In genomic region chr2:85397925-85398331, GRCh38 we compare ENCODE assay signal across 22 cellular contexts. TPM values are rescaled to one million over a fixed set of nuclear protein-coding genes. Genes with fewer than 3 reads are reported as not detected.
DNase-seq lines count a peak whose midpoint lies in the region; ATAC-seq and TF ChIP-seq lines count a peak whose summit lies in the region.
"Had no signal": no experiment of that assay in that cellular context is flagged by ENCODE, and none has a peak within 500 bp of the region (broad histone marks: within the 10 kb centered on the region; RNA-seq: fewer than 3 reads in every experiment).

No MANE protein-coding gene starts in this region.

- intact Hi-C loops in lower lobe of right lung (cut with DNase I), result no loop called here

- H3K9me3 ChIP-seq in T-helper 17 cell (ENCODE audit: control insufficient read depth, low read length, poor library complexity, severe bottlenecking) (no peaks in the 10 kb centered on the region), lower lobe of right lung (no peaks in the 10 kb centered on the region)
- H3K9me3 ChIP-seq: SJSA1 had no signal

- H3K27ac ChIP-seq in C4-2B, result peak overlapping the region; percentile 82
- peak overlapping the region; percentile 38 for H3K27ac ChIP-seq in lower lobe of right lung
- H3K27ac ChIP-seq: brain microvascular endothelial cell, SJSA1 had no signal

- H3K4me3 ChIP-seq in lower lobe of right lung, result no peak overlapping the region
- H3K4me3 ChIP-seq: heart left ventricle, SJSA1 had no signal

- no peak for ATAC-seq in T-helper 17 cell
- ATAC-seq in lower lobe of right lung, result no peak
- no peak for ATAC-seq in stimulated activated effector memory CD8-positive, alpha-beta T cell treated with anti-CD3 and anti-CD28 coated beads, Interleukin-12 subunit alpha, Interleukin-12 subunit beta, amount 100 ng/mL, for 72 hours
- ATAC-seq in GM21529 (IDR thresholded peaks at IDR 0.05; ENCODE audit: unreplicated experiment), result no peak
- no peak for ATAC-seq in GM21515 (IDR thresholded peaks at IDR 0.05; ENCODE audit: unreplicated experiment)

- DNase-seq in T-helper 17 cell (no peak), lower lobe of right lung (no peak), erythroblast (lab: John Stamatoyannopoulos, UW) (no peak)
- no peak for DNase-seq in stimulated activated effector memory CD8-positive, alpha-beta T cell treated with anti-CD3 and anti-CD28 coated beads, Interleukin-12 subunit alpha, Interleukin-12 subunit beta, amount 100 ng/mL, for 72 hours (ENCODE audit: low spot score in 2 of 2)
- no peak for DNase-seq in activated CD4-positive, alpha-beta T cell treated with anti-CD3 and anti-CD28 coated beads, Interleukin-2, amount 50 U/mL, for 48 hours
- DNase-seq: activated CD4-positive, alpha-beta T cell treated with anti-CD3 and anti-CD28 coated beads, Interleukin-2, amount 50 U/mL, for 1 hour; activated CD8-positive, alpha-beta memory T cell treated with anti-CD3 and anti-CD28 coated beads, Interleukin-2, amount 50 U/mL, for 48 hours; brain microvascular endothelial cell; CD4-positive, alpha-beta T cell; dermis blood vessel endothelial cell; heart left ventricle; NCI-H1092; NCI-H1930; NCI-H226 had no signal

- H3K36me3 ChIP-seq in lower lobe of right lung, result peaks cover 75% of the 10 kb centered on the region

- no peak overlapping the region for H3K4me3 Mint-ChIP-seq in T-helper 17 cell
- no peak overlapping the region for H3K4me3 Mint-ChIP-seq in stimulated activated effector memory CD8-positive, alpha-beta T cell treated with anti-CD3 and anti-CD28 coated beads, Interleukin-12 subunit alpha, Interleukin-12 subunit beta, amount 100 ng/mL, for 72 hours
- H3K4me3 Mint-ChIP-seq: CD4-positive, alpha-beta T cell; T-helper 1 cell treated with Interleukin-12 subunit alpha and Interleukin-12 subunit beta and Interleukin-4 antibody, amounts not matched to agents 30 μg/mL and 1 μg/mL, for 36 hours had no signal

- H3K9me3 Mint-ChIP-seq in stimulated activated effector memory CD8-positive, alpha-beta T cell treated with anti-CD3 and anti-CD28 coated beads, Interleukin-12 subunit alpha, Interleukin-12 subunit beta, amount 100 ng/mL, for 72 hours, result no peaks in the 10 kb centered on the region
- H3K9me3 Mint-ChIP-seq: CD4-positive, alpha-beta T cell had no signal

- TF ChIP-seq CTCF in C4-2B (conservative IDR thresholded peaks at IDR 0.05) (no peak), lower lobe of right lung (IDR thresholded peaks at IDR 0.05) (no peak)

- H3K27me3 Mint-ChIP-seq in T-helper 17 cell, result no peaks in the 10 kb centered on the region
- H3K27me3 Mint-ChIP-seq: CD4-positive, alpha-beta T cell had no signal

- peaks cover 21% of the 10 kb centered on the region for H3K4me1 ChIP-seq in lower lobe of right lung

- H3K27me3 ChIP-seq in lower lobe of right lung (ENCODE audit: low read depth), result no peaks in the 10 kb centered on the region
- H3K27me3 ChIP-seq: brain microvascular endothelial cell, heart left ventricle, SJSA1 had no signal

- peak overlapping the region; percentile 49 for H3K27ac Mint-ChIP-seq in T-helper 17 cell
- peak overlapping the region; percentile 90 for H3K27ac Mint-ChIP-seq in stimulated activated effector memory CD8-positive, alpha-beta T cell treated with anti-CD3 and anti-CD28 coated beads, Interleukin-12 subunit alpha, Interleukin-12 subunit beta, amount 100 ng/mL, for 72 hours
- H3K27ac Mint-ChIP-seq: CD4-positive, alpha-beta T cell had no signal

- H3K4me1 Mint-ChIP-seq in T-helper 17 cell, result peaks cover 5% of the 10 kb centered on the region
- peaks cover 10% of the 10 kb centered on the region for H3K4me1 Mint-ChIP-seq in stimulated activated effector memory CD8-positive, alpha-beta T cell treated with anti-CD3 and anti-CD28 coated beads, Interleukin-12 subunit alpha, Interleukin-12 subunit beta, amount 100 ng/mL, for 72 hours

- TF ChIP-seq POLR2A in erythroblast (IDR thresholded peaks at IDR 0.05; ENCODE audit: low read length), result no peak

- H3K36me3 Mint-ChIP-seq in T-helper 17 cell (ENCODE audit: low read depth), result peaks cover 8% of the 10 kb centered on the region
- H3K36me3 Mint-ChIP-seq in stimulated activated effector memory CD8-positive, alpha-beta T cell treated with anti-CD3 and anti-CD28 coated beads, Interleukin-12 subunit alpha, Interleukin-12 subunit beta, amount 100 ng/mL, for 72 hours, result no peaks in the 10 kb centered on the region

RNA-seq across cellular contexts. Expression of gene CAPG, which starts 12.2 kb away (rescaled TPM):
- total RNA-seq in T-helper 17 cell (10 to 100 TPM; 51.6 to 90.3 TPM), lower lobe of right lung (555 TPM)

RNA-seq across cellular contexts. Expression of gene SH2D6, which starts 20.6 kb away (rescaled TPM):
- total RNA-seq in T-helper 17 cell (under 1 TPM; 0.26 to 0.40 TPM), lower lobe of right lung (0.97 TPM)
- total RNA-seq: dermis blood vessel endothelial cell, G401, H4, heart left ventricle, lower leg skin, SJSA1 had no signal

RNA-seq across cellular contexts. Expression of gene ELMOD3, which starts 43.4 kb away (rescaled TPM):
- 10 to 100 TPM; 20.0 to 23.2 TPM for total RNA-seq in T-helper 17 cell
- 19.6 TPM for total RNA-seq in lower lobe of right lung

RNA-seq across cellular contexts. Expression of gene RETSAT, which starts 43.6 kb away (rescaled TPM):
- total RNA-seq in T-helper 17 cell, result 10 to 100 TPM; 30.3 to 35.9 TPM
- 55.5 TPM for total RNA-seq in lower lobe of right lung
